ENCODE assay signal across 8 cellular contexts in the genomic region with DNA sequence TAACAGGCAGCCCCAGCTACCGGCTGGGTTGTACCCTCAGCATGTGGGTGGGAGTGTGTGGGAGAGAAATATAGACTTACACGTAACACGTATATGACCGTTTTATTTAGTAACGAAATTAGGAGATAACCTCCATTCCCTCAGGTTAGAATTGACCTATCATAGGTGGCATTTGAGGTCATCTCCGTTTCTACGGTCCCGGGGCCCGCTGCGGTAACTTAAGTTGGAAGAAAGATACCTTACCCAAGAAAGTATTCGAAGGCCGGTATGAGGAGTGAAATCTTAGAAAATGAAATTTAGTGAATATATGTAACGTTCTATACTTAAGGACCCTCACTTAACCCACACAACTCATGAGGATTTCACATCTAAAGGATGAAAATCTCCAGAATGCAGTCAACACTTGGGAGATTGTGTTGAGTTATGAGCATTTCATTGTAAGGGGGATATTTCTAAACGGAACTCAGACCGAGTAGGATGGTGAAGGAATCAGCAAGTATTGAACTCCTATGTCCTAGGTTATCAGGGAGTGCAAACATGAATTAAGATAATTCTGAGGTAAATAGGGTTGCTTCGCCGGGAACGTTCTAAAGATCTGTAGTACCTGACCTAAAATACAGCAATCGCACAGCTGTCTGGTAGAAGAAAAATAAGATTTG. TPM values are rescaled to one million over a fixed set of nuclear protein-coding genes. Genes with fewer than 3 reads are reported as not detected.
DNase-seq lines count a peak whose midpoint lies in the region; ATAC-seq lines count a peak whose summit lies in the region.

No MANE protein-coding gene starts in this region.

- no peaks in the 10 kb centered on the region for H3K9me3 ChIP-seq in CD4-positive, alpha-beta memory T cell (ENCODE audit: control insufficient read depth in 1 of 2, low read length in 2 of 2)

- DNase-seq in CD4-positive, alpha-beta memory T cell = no peak
- DNase-seq in activated T-helper 2 cell treated with anti-CD3 and anti-CD28 coated beads, Interferon-gamma antibody, Interleukin-2, Interleukin-4, amounts not matched to agents 10 μg/mL and 5 μg/mL and 100 μg/mL, durations not matched to agents 14 hours and 24 hours and 36 hours (ENCODE audit: low spot score) = no peak
- peak in 2 of 3 experiments; percentile 47 to 61 for DNase-seq in stimulated activated CD4-positive, alpha-beta T cell treated with anti-CD3 and anti-CD28 coated beads, TNF-alpha, amount 100 ng/mL, for 4 hours (ENCODE audit: low read depth in 3 of 3)
- DNase-seq in dedifferentiated amniotic fluid mesenchymal stem cell (ENCODE audit: extremely low spot score) = no peak

- H3K4me1 ChIP-seq in CD4-positive, alpha-beta memory T cell (ENCODE audit: insufficient read depth, low read length) = peaks cover 48% of the 10 kb centered on the region

- peak overlapping the region; percentile 95 to 100 (median 99) for H3K27ac Mint-ChIP-seq in CD4-positive, alpha-beta memory T cell
- H3K27ac Mint-ChIP-seq in activated T-helper 2 cell treated with anti-CD3 and anti-CD28 coated beads, Interferon-gamma antibody, Interleukin-2, Interleukin-4, amounts not matched to agents 10 μg/mL and 5 μg/mL and 100 μg/mL, durations not matched to agents 14 hours and 24 hours and 36 hours = peak overlapping the region; percentile 98

- no peaks in the 10 kb centered on the region for H3K27me3 ChIP-seq in CD4-positive, alpha-beta memory T cell (ENCODE audit: insufficient read depth, low read length)

- peak overlapping the region; percentile 58 to 74 for H3K4me3 ChIP-seq in CD4-positive, alpha-beta memory T cell (ENCODE audit: low read length in 2 of 2)
- peak overlapping the region; percentile 65 for H3K4me3 ChIP-seq in iPS-11a (ENCODE audit: low read depth, low read length)

- intact Hi-C loops in CD4-positive, alpha-beta memory T cell (cut with micrococcal nuclease) = loop anchor here (1.0 to 2.0 kb wide), 8 partner anchors 41 to 1523 kb away; a partner anchor contains a TSS
- intact Hi-C loops in activated T-helper 2 cell treated with anti-CD3 and anti-CD28 coated beads, Interferon-gamma antibody, Interleukin-2, Interleukin-4, amounts not matched to agents 10 μg/mL and 5 μg/mL and 100 μg/mL, durations not matched to agents 14 hours and 24 hours and 36 hours (cut with micrococcal nuclease) = loop anchor here (1.0 to 5.0 kb wide), 7 partner anchors 150 to 1523 kb away; a partner anchor contains a TSS

- CTCF ChIA-PET in CD4-positive, alpha-beta memory T cell (lab: Charles Lee; ENCODE audit: partially characterized antibody) = interaction anchor here (0.6 to 2.9 kb wide), 6 partner anchors 42 to 367 kb away, joined by 3 to 22 read pairs (median 4); a partner anchor contains a TSS

- peak overlapping the region; percentile 91 for H3K27ac ChIP-seq in CD4-positive, alpha-beta memory T cell (ENCODE audit: low read depth, low read length)

- peak overlapping the region; percentile 91 to 99 (median 95) for H3K4me3 Mint-ChIP-seq in CD4-positive, alpha-beta memory T cell
- peak overlapping the region; percentile 90 for H3K4me3 Mint-ChIP-seq in activated T-helper 2 cell treated with anti-CD3 and anti-CD28 coated beads, Interferon-gamma antibody, Interleukin-2, Interleukin-4, amounts not matched to agents 10 μg/mL and 5 μg/mL and 100 μg/mL, durations not matched to agents 14 hours and 24 hours and 36 hours (ENCODE audit: low read depth)

- peaks cover 39 to 76% (median 47%) of the 10 kb centered on the region in 4 donors for H3K4me1 Mint-ChIP-seq in CD4-positive, alpha-beta memory T cell
- H3K4me1 Mint-ChIP-seq in activated T-helper 2 cell treated with anti-CD3 and anti-CD28 coated beads, Interferon-gamma antibody, Interleukin-2, Interleukin-4, amounts not matched to agents 10 μg/mL and 5 μg/mL and 100 μg/mL, durations not matched to agents 14 hours and 24 hours and 36 hours (ENCODE audit: low read depth) = peaks cover 41% of the 10 kb centered on the region

- peaks cover 10 to 25% of the 10 kb centered on the region in 2 donors for H3K36me3 Mint-ChIP-seq in CD4-positive, alpha-beta memory T cell
- peaks cover 46% of the 10 kb centered on the region for H3K36me3 Mint-ChIP-seq in activated T-helper 2 cell treated with anti-CD3 and anti-CD28 coated beads, Interferon-gamma antibody, Interleukin-2, Interleukin-4, amounts not matched to agents 10 μg/mL and 5 μg/mL and 100 μg/mL, durations not matched to agents 14 hours and 24 hours and 36 hours (ENCODE audit: low read depth)

- H3K9me3 Mint-ChIP-seq in CD4-positive, alpha-beta memory T cell = peaks cover 0 to 3% (median 0%) of the 10 kb centered on the region in 8 donors
- H3K9me3 Mint-ChIP-seq in activated T-helper 2 cell treated with anti-CD3 and anti-CD28 coated beads, Interferon-gamma antibody, Interleukin-2, Interleukin-4, amounts not matched to agents 10 μg/mL and 5 μg/mL and 100 μg/mL, durations not matched to agents 14 hours and 24 hours and 36 hours = peaks cover 4% of the 10 kb centered on the region

- ATAC-seq in GM19351 (IDR thresholded peaks at IDR 0.05; ENCODE audit: unreplicated experiment) = peak; percentile 35
- ATAC-seq in HG03521 (IDR thresholded peaks at IDR 0.05; ENCODE audit: unreplicated experiment) = peak; percentile 30
- ATAC-seq in HG02981 (IDR thresholded peaks at IDR 0.05; ENCODE audit: unreplicated experiment) = no peak

- no peaks in the 10 kb centered on the region for H3K36me3 ChIP-seq in CD4-positive, alpha-beta memory T cell (ENCODE audit: insufficient read depth, low read length)

- no peaks in the 10 kb centered on the region for H3K27me3 Mint-ChIP-seq in CD4-positive, alpha-beta memory T cell
- no peaks in the 10 kb centered on the region for H3K27me3 Mint-ChIP-seq in activated T-helper 2 cell treated with anti-CD3 and anti-CD28 coated beads, Interferon-gamma antibody, Interleukin-2, Interleukin-4, amounts not matched to agents 10 μg/mL and 5 μg/mL and 100 μg/mL, durations not matched to agents 14 hours and 24 hours and 36 hours (ENCODE audit: low read depth)

- POLR2A ChIA-PET in CD4-positive, alpha-beta memory T cell (lab: Charles Lee; ENCODE audit: partially characterized antibody) = interaction anchor here (0.6 to 5.0 kb wide), 29 partner anchors 8 to 1522 kb away, joined by 3 to 409 read pairs (median 4); a partner anchor contains a TSS

RNA-seq across cellular contexts. Expression of a gene that starts 0.9 kb away (rescaled TPM):
- total RNA-seq in CD4-positive, alpha-beta memory T cell = 10 to 100 TPM; 18.5 to 22.0 TPM
- polyA plus RNA-seq in CD4-positive, alpha-beta memory T cell = 10 to 100 TPM; 31.2 to 54.9 TPM
- total RNA-seq in activated T-helper 2 cell treated with anti-CD3 and anti-CD28 coated beads, Interferon-gamma antibody, Interleukin-2, Interleukin-4, amounts not matched to agents 10 μg/mL and 5 μg/mL and 100 μg/mL, durations not matched to agents 14 hours and 24 hours and 36 hours = 50.8 and 51.4 TPM in 2 replicates

RNA-seq across cellular contexts. Expression of a gene that starts 42.3 kb away (rescaled TPM):
- 100 to 1,000 TPM; 337 to 339 TPM for total RNA-seq in CD4-positive, alpha-beta memory T cell
- 100 to 1,000 TPM; 473 to 768 TPM for polyA plus RNA-seq in CD4-positive, alpha-beta memory T cell
- total RNA-seq in activated T-helper 2 cell treated with anti-CD3 and anti-CD28 coated beads, Interferon-gamma antibody, Interleukin-2, Interleukin-4, amounts not matched to agents 10 μg/mL and 5 μg/mL and 100 μg/mL, durations not matched to agents 14 hours and 24 hours and 36 hours = 429 and 432 TPM in 2 replicates

Comparison
In these comparisons a context has a peak if more than half of its experiments do, and no peak if none do; other contexts are left out.
1. DNase-seq: peak in stimulated activated CD4-positive, alpha-beta T cell treated with anti-CD3 and anti-CD28 coated beads, TNF-alpha, amount 100 ng/mL, for 4 hours (2 of 3); none in CD4-positive, alpha-beta memory T cell (0 of 5), activated T-helper 2 cell treated with anti-CD3 and anti-CD28 coated beads, Interferon-gamma antibody, Interleukin-2, Interleukin-4, amounts not matched to agents 10 μg/mL and 5 μg/mL and 100 μg/mL, durations not matched to agents 14 hours and 24 hours and 36 hours (single experiment) and dedifferentiated amniotic fluid mesenchymal stem cell (single experiment).